ENCODE assay signal across 23 cellular contexts in the genomic region with DNA sequence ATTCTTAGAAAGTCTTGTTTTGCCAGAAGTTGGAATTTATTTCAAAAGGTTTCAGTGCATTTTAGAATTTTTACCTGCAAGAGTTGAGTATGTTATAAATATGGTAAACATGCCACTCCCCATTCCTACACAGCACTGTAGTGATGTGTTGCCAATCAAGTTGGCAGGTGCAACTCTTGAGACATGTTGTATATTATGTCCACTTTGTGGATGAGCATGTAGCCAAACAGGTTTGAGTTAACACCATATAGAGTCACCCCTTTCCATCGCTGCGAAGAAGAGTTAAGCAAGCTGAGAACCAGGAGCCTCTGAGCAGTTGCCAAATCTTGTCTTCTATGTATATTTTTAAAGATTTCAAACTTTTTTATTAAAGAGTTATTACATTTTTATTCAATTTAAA.
"Had no signal": no experiment of that assay in that cellular context is flagged by ENCODE, and none has a peak within 500 bp of the region (broad histone marks: within the 10 kb centered on the region; RNA-seq: fewer than 3 reads in every experiment).

No MANE protein-coding gene starts in this region.

- H3K9ac ChIP-seq: SK-N-SH had no signal

- H3K27ac ChIP-seq: RWPE1 had no signal

- H3K9me3 ChIP-seq: SK-N-SH had no signal

- DNase-seq: IMR-90, Karpas-422, KG1, MV-4-11, NCI-H1048, NCI-H1105, NCI-H1417, NCI-H1436 treated with DMSO at 0.1 percent for 48 hours, NCI-H1694, NCI-H187 treated with DMSO at 0.1 percent for 48 hours, NCI-H2029 treated with DMSO at 0.1 percent for 48 hours, NCI-H2171, NCI-H226, NCI-H446, NCI-H510A, NCI-H524 treated with DMSO at 0.1 percent for 48 hours, NCI-H69, SHP77, SK-N-SH, SW 1271, T-cell had no signal

- H3K4me2 ChIP-seq: SK-N-SH had no signal

- FAIRE-seq: HepG2 had no signal
